9 cellular contexts compared by ENCODE assay signal in the genomic region with DNA sequence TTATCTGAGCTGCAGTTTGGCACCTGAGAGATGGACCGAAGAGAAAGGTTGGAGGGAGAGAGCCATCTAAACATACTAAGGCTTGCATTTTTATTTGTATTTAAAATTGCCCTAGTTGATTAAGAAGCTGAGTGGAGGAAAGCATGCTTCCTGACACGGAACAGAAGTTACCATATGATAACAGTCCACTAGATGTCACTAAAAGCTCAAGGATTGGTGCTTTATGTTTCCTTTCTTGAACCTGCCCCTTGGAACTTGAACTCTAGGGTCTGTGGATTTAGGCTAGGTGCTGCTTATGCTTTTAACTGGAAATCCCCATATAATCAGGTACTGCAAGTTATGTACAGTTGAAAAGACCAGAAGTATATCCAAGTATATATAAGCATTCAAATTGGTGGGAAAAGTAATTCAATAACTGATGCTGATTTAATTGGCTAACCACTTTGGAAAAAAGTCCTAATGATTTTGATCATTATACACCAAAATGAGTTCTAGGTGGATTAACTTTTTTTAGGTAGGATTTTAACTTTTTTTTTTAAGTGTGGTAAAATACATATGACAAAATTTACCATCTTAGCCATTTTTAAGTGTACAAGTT. TPM values are rescaled to one million over a fixed set of nuclear protein-coding genes. Genes with fewer than 3 reads are reported as not detected.
DNase-seq lines count a peak whose midpoint lies in the region; ATAC-seq and TF ChIP-seq lines count a peak whose summit lies in the region.
"Had no signal": no experiment of that assay in that cellular context is flagged by ENCODE, and none has a peak within 500 bp of the region (broad histone marks: within the 10 kb centered on the region; RNA-seq: fewer than 3 reads in every experiment).

No MANE protein-coding gene starts in this region.

- H3K27me3 ChIP-seq in BJ (ENCODE audit: control insufficient read depth, insufficient read depth, low read length) = no peaks in the 10 kb centered on the region

- H3K4me3 Mint-ChIP-seq in brain = no peak overlapping the region
- H3K4me3 Mint-ChIP-seq: IgD-negative memory B cell had no signal

- H3K27ac Mint-ChIP-seq in brain = peak overlapping the region in 1 of 5 experiments; percentile 45
- H3K27ac Mint-ChIP-seq: IgD-negative memory B cell had no signal

- H3K36me3 Mint-ChIP-seq in brain = no peaks in the 10 kb centered on the region
- H3K36me3 Mint-ChIP-seq: IgD-negative memory B cell had no signal

- H3K27me3 Mint-ChIP-seq in brain = peaks cover 1% of the 10 kb centered on the region

- CTCF ChIA-PET in BJ (lab: Yijun Ruan, JAX) = interaction anchor here (0.6 to 3.1 kb wide), 27 partner anchors 10 to 908 kb away, joined by 3 to 16 read pairs (median 3); a partner anchor contains a TSS

- TF ChIP-seq CTCF in BJ (IDR thresholded peaks at IDR 0.05; ENCODE audit: insufficient read depth, low read depth, low read length) (peak; percentile 62), brain (conservative IDR thresholded peaks at IDR 0.05) (peak; percentile 90 to 92)

- peaks cover 14% of the 10 kb centered on the region for H3K4me1 Mint-ChIP-seq in brain

- ATAC-seq in GM18519 (IDR thresholded peaks at IDR 0.05; ENCODE audit: low FRiP score, unreplicated experiment) (peak; percentile 83), HG03280 (IDR thresholded peaks at IDR 0.05; ENCODE audit: unreplicated experiment) (peak; percentile 89)

- no peaks in the 10 kb centered on the region for H3K9me3 Mint-ChIP-seq in brain
- H3K9me3 Mint-ChIP-seq: IgD-negative memory B cell had no signal

- H3K4me3 ChIP-seq in BJ (ENCODE audit: low read depth, low read length) = no peak overlapping the region

- DNase-seq in BJ (ENCODE audit: low read depth) (no peak), NCI-H446 treated with DMSO at 0.1 percent for 48 hours (lab: John Stamatoyannopoulos, UW) (peak; percentile 22), inferior parietal cortex (ENCODE audit: extremely low spot score) (peak; percentile 82), stromal cell of bone marrow (ENCODE audit: low read depth) (peak; percentile 17)
- no peak for DNase-seq in activated effector memory CD4-positive, alpha-beta T cell treated with Interleukin-2 at 50 U/mL for 16 hours

- POLR2A ChIA-PET in BJ (lab: Charles Lee) = interaction anchor here (0.6 kb wide), 2 partner anchors 129 to 596 kb away, joined by 3 to 5 read pairs; no protein-coding TSS in a partner anchor

- H3K36me3 ChIP-seq in BJ (ENCODE audit: control insufficient read depth, insufficient read depth, low read length) = no peaks in the 10 kb centered on the region

RNA-seq across cellular contexts. Expression of a gene that starts 9.5 kb away (rescaled TPM):
- not detected in 2 replicates for polyA plus RNA-seq in BJ (2011; rRNA removed)
- not detected in 2 replicates for polyA minus RNA-seq in BJ (2011; rRNA and poly(A)+ RNA removed)
- polyA plus RNA-seq in brain (ENCODE audit: insufficient read depth, low read depth, low replicate concordance) = not detected
- polyA plus RNA-seq: IgD-negative memory B cell had no signal

Comparison
In these comparisons a context has a peak if more than half of its experiments do, and no peak if none do; other contexts are left out.
1. DNase-seq: peak in NCI-H446 treated with DMSO at 0.1 percent for 48 hours (single experiment), inferior parietal cortex (single experiment) and stromal cell of bone marrow (single experiment); none in BJ (single experiment) and activated effector memory CD4-positive, alpha-beta T cell treated with Interleukin-2 at 50 U/mL for 16 hours (single experiment).